Comparison of ENCODE assay signal across 12 cellular contexts in the genomic region with DNA sequence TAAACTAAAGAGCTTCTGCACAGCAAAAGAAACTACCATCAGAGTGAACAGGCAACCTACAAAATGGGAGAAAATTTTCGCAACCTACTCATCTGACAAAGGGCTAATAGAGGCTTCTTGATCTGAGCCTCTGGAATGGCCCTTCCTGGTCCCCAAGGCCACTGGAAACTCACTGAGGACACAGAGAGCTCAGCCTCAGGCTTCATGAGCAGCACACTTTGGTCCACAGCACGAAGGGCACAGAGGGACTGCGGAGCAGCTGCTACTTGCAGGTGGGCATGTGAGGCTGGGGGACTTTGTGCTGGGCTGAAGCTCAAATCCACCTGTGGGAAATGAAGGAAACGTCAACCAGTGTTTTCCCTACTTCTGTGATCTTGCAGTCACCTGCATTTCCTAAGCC. TPM values are rescaled to one million over a fixed set of nuclear protein-coding genes. Genes with fewer than 3 reads are reported as not detected.
"Had no signal": no experiment of that assay in that cellular context is flagged by ENCODE, and none has a peak within 500 bp of the region (broad histone marks: within the 10 kb centered on the region; RNA-seq: fewer than 3 reads in every experiment).

No MANE protein-coding gene starts in this region.

- H3K9me3 ChIP-seq: HAP-1 had no signal

- ATAC-seq: GM23338, HCT116 had no signal

- H3K4me3 ChIP-seq: GM23248, GM23338, HAP-1 had no signal

- H3K9ac ChIP-seq: GM23248 had no signal

- H3K4me1 ChIP-seq: HAP-1 had no signal

- DNase-seq: GM23248, GOT3, H7, H9, HCEC 1CT, HFFc6 had no signal

- H2AFZ ChIP-seq: GM23248, GM23338 had no signal

- FAIRE-seq: H1, H54 had no signal

- H3K4me2 ChIP-seq: GM23338 had no signal

- H3K36me3 ChIP-seq: HAP-1 had no signal

- H3K27ac ChIP-seq: GM23248 had no signal

RNA-seq across cellular contexts. Expression of a gene that starts 27.4 kb away (rescaled TPM):
- total RNA-seq: GM23248, GM23338, H1, H4, H7, H9, HFFc6 had no signal
- polyA plus RNA-seq: GM23248 had no signal
